ENCODE assay signal across 12 cellular contexts in the genomic region with DNA sequence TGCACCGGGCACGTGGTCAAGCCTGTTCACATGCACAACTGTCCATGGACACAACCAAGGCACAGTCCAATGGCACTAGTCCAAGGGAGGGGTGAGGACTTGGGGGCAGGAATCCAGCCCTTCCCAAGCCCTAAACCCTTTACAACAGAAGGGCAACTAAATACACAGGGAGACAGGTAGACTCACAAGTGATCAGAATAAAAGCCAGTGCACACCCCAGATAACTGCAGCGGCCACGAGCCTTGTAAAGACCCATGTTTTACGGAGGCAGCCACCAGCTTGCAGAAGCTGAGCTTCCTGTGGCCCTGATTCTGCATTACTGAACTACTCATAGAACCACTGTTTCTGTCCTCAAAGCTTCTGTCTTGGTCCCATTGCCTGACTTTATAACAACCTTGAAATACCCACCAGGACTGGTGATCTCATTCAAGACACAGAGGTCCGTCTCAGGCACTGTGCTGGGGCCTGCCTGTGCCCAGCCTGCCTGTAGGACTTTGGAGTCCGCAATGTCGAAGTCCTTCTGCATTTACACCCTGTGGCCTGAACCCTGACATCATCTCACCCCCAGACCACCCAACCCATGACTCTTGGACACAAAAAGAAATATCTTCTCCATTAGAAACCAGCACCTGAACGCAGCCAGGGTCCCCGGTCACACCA.
DNase-seq lines count a peak whose midpoint lies in the region; ATAC-seq and TF ChIP-seq lines count a peak whose summit lies in the region.
"Had no signal": no experiment of that assay in that cellular context is flagged by ENCODE, and none has a peak within 500 bp of the region (broad histone marks: within the 10 kb centered on the region; RNA-seq: fewer than 3 reads in every experiment).

No MANE protein-coding gene starts in this region.

- peak overlapping the region; percentile 74 for H3K4me2 ChIP-seq in osteoblast (ENCODE audit: insufficient read depth, low read length)

- DNase-seq in heart right ventricle = no peak
- no peak for DNase-seq in cardiac septum (ENCODE audit: low spot score)
- DNase-seq in esophagus muscularis mucosa (ENCODE audit: extremely low spot score) = peak; percentile 90
- no peak for DNase-seq in osteoblast (ENCODE audit: insufficient read length, low spot score, missing footprints)
- DNase-seq in activated effector memory CD4-positive, alpha-beta T cell treated with anti-CD3 and anti-CD28 coated beads, Interleukin-2, amount 50 U/mL, for 16 hours = no peak
- DNase-seq in NCI-H1048 (lab: John Stamatoyannopoulos, UW) = no peak
- no peak for DNase-seq in NOMO-1 treated with dmso at 0.1 percent for 144 hours (lab: John Stamatoyannopoulos, UW; ENCODE audit: unreplicated experiment)
- DNase-seq: activated CD4-positive, alpha-beta T cell treated with anti-CD3 and anti-CD28 coated beads for 1 hour; activated effector memory CD4-positive, alpha-beta T cell treated with Interleukin-2 at 50 U/mL for 16 hours; cortex of kidney; stimulated activated CD4-positive, alpha-beta T cell treated with anti-CD3 and anti-CD28 coated beads, Interleukin-12 subunit alpha, Interleukin-12 subunit beta, amount 100 ng/mL, for 4 hours had no signal

- 87% methylated on average over 10 of the region's 10 CpGs for WGBS in heart right ventricle, 2 donors
- WGBS in esophagus muscularis mucosa = 95% methylated on average over 10 of the region's 10 CpGs

- H3K4me3 ChIP-seq in heart right ventricle (peak overlapping the region in 1 of 10 donors; percentile 37), esophagus muscularis mucosa (peak overlapping the region in 1 of 4 donors; percentile 44), osteoblast (ENCODE audit: insufficient read depth, low read length) (peak overlapping the region; percentile 10)

- no peaks in the 10 kb centered on the region for H4K20me1 ChIP-seq in osteoblast (ENCODE audit: insufficient read depth, low read length)

- peak overlapping the region; percentile 53 to 92 (median 84) for H3K27ac ChIP-seq in heart right ventricle
- H3K27ac ChIP-seq in esophagus muscularis mucosa (replicated peaks in 1 of 4) = peak overlapping the region; percentile 86 to 93 (median 88)
- H3K27ac ChIP-seq in osteoblast (ENCODE audit: low read depth, low read length) = peak overlapping the region; percentile 82

- H3K4me1 ChIP-seq in heart right ventricle (peaks cover 5 to 43% (median 29%) of the 10 kb centered on the region in 9 donors), esophagus muscularis mucosa (peaks cover 29 to 40% (median 34%) of the 10 kb centered on the region in 4 donors), osteoblast (ENCODE audit: insufficient read depth, low read length) (peaks cover 56% of the 10 kb centered on the region)

- H2AFZ ChIP-seq in osteoblast (ENCODE audit: low read length) = no peak overlapping the region

- no peak for TF ChIP-seq EP300 in esophagus muscularis mucosa (IDR thresholded peaks at IDR 0.05)

- TF ChIP-seq POLR2A in esophagus muscularis mucosa (IDR thresholded peaks at IDR 0.05; ENCODE audit: low read depth) = no peak

- no peaks in the 10 kb centered on the region for H3K79me2 ChIP-seq in osteoblast (ENCODE audit: insufficient read depth, low read length)

- intact Hi-C loops in heart right ventricle (cut with DNase I) (loop anchor here in 1 of 10 donors (10.0 kb wide), 1 partner anchor 991 kb away; no protein-coding TSS in a partner anchor), cardiac septum (cut with DNase I) (no loop called here), esophagus muscularis mucosa (cut with DNase I) (no loop called here)

- H3K27me3 ChIP-seq in heart right ventricle (peaks cover 0 to 4% (median 0%) of the 10 kb centered on the region in 7 donors), esophagus muscularis mucosa (no peaks in the 10 kb centered on the region), osteoblast (ENCODE audit: insufficient read depth, low read length) (no peaks in the 10 kb centered on the region)

- H3K9me3 ChIP-seq in heart right ventricle = no peaks in the 10 kb centered on the region
- no peaks in the 10 kb centered on the region for H3K9me3 ChIP-seq in esophagus muscularis mucosa
- no peaks in the 10 kb centered on the region for H3K9me3 ChIP-seq in osteoblast (ENCODE audit: low read depth, low read length)

- no peaks in the 10 kb centered on the region for H3K36me3 ChIP-seq in heart right ventricle
- H3K36me3 ChIP-seq in esophagus muscularis mucosa = no peaks in the 10 kb centered on the region
- no peaks in the 10 kb centered on the region for H3K36me3 ChIP-seq in osteoblast (ENCODE audit: insufficient read depth, low read length)

- TF ChIP-seq CTCF in heart right ventricle (IDR thresholded peaks at IDR 0.05) (no peak), esophagus muscularis mucosa (IDR thresholded peaks at IDR 0.05) (no peak), osteoblast (IDR thresholded peaks at IDR 0.05; ENCODE audit: extremely low read depth, low read depth, low read length) (no peak)

- peak in 6 of 8 donors; percentile 8 to 35 (median 20) for ATAC-seq in heart right ventricle
- ATAC-seq in GM19351 (IDR thresholded peaks at IDR 0.05; ENCODE audit: unreplicated experiment) = no peak
